In genomic region chr17:7263801-7264078, GRCh38 we compare ENCODE assay signal across 11 cellular contexts. TPM values are rescaled to one million over a fixed set of nuclear protein-coding genes. Genes with fewer than 3 reads are reported as not detected.
DNase-seq lines count a peak whose midpoint lies in the region; ATAC-seq and TF ChIP-seq lines count a peak whose summit lies in the region.
"Had no signal": no experiment of that assay in that cellular context is flagged by ENCODE, and none has a peak within 500 bp of the region (broad histone marks: within the 10 kb centered on the region; RNA-seq: fewer than 3 reads in every experiment).

No MANE protein-coding gene starts in this region.

- POLR2A ChIA-PET in naive thymus-derived CD4-positive, alpha-beta T cell (lab: Charles Lee): interaction anchor here (0.6 to 1.1 kb wide), 4 partner anchors 10 to 320 kb away, joined by 3 to 4 read pairs (median 4); partner anchors contain the start of genes ACAP1 and MPDU1

- H3K4me1 Mint-ChIP-seq in CD14-positive monocyte (peaks cover 42% of the 10 kb centered on the region), glutamatergic neuron (ENCODE audit: low read depth, unreplicated experiment) (peaks cover 5% of the 10 kb centered on the region)
- peaks cover 18 to 32% (median 27%) of the 10 kb centered on the region in 7 donors for H3K4me1 Mint-ChIP-seq in naive thymus-derived CD4-positive, alpha-beta T cell

- peaks cover 14% of the 10 kb centered on the region; the same call in 1 of the 2 replicates for H3K4me1 ChIP-seq in HUES48 (ENCODE audit: control insufficient read depth, insufficient read depth, low read length)
- peaks cover 13 to 19% of the 10 kb centered on the region in 2 donors for H3K4me1 ChIP-seq in naive thymus-derived CD4-positive, alpha-beta T cell (ENCODE audit: control insufficient read depth in 2 of 2, insufficient read depth in 2 of 2, low read length in 2 of 2)

- H3K36me3 Mint-ChIP-seq in CD14-positive monocyte (peaks cover 11 to 15% of the 10 kb centered on the region in 2 donors), glutamatergic neuron (ENCODE audit: unreplicated experiment) (peaks cover 4% of the 10 kb centered on the region)
- peaks cover 0 to 3% (median 0%) of the 10 kb centered on the region in 5 donors for H3K36me3 Mint-ChIP-seq in naive thymus-derived CD4-positive, alpha-beta T cell

- ATAC-seq in naive thymus-derived CD4-positive, alpha-beta T cell: no peak
- ATAC-seq in Right ventricle myocardium inferior (no peak), HG03108 (IDR thresholded peaks at IDR 0.05; ENCODE audit: unreplicated experiment) (no peak)

- peak overlapping the region; percentile 38; the same call in 1 of the 2 replicates for H3K9ac ChIP-seq in HUES48 (ENCODE audit: low read depth, low read length)

- intact Hi-C loops in CD14-positive monocyte (cut with micrococcal nuclease): no loop called here
- intact Hi-C loops in naive thymus-derived CD4-positive, alpha-beta T cell (cut with micrococcal nuclease): loop anchor here in 1 of 2 donors (1.0 kb wide), 1 partner anchor 25 kb away; no protein-coding TSS in a partner anchor
- intact Hi-C loops in Right ventricle myocardium inferior (cut with DNase I): no loop called here

- H3K27ac ChIP-seq in HUES48 (ENCODE audit: low read depth, low read length) (peak overlapping the region; percentile 89), coronary artery (no peak overlapping the region)
- H3K27ac ChIP-seq in naive thymus-derived CD4-positive, alpha-beta T cell (ENCODE audit: low read depth, low read length): no peak overlapping the region

- peaks cover 13% of the 10 kb centered on the region for H3K36me3 ChIP-seq in HUES48 (ENCODE audit: control insufficient read depth, insufficient read depth, low read length)
- H3K36me3 ChIP-seq in naive thymus-derived CD4-positive, alpha-beta T cell (ENCODE audit: control insufficient read depth in 2 of 3, insufficient read depth in 3 of 3, low read length in 3 of 3): peaks cover 0 to 7% (median 0%) of the 10 kb centered on the region in 3 experiments

- H3K27ac Mint-ChIP-seq in CD14-positive monocyte (no peak overlapping the region), glutamatergic neuron (ENCODE audit: unreplicated experiment) (no peak overlapping the region)
- H3K27ac Mint-ChIP-seq in naive thymus-derived CD4-positive, alpha-beta T cell: peak overlapping the region in 6 of 9 donors; percentile 7 to 84 (median 44)

- H3K27me3 ChIP-seq in HUES48 (ENCODE audit: control insufficient read depth, insufficient read depth, low read length): no peaks in the 10 kb centered on the region
- no peaks in the 10 kb centered on the region for H3K27me3 ChIP-seq in naive thymus-derived CD4-positive, alpha-beta T cell (ENCODE audit: control insufficient read depth in 2 of 2, insufficient read depth in 2 of 2, low read length in 2 of 2)

- TF ChIP-seq CTCF in CD14-positive monocyte (IDR thresholded peaks at IDR 0.05) (no peak), coronary artery (IDR thresholded peaks at IDR 0.05) (no peak), glutamatergic neuron (IDR thresholded peaks at IDR 0.05; ENCODE audit: partially characterized antibody, unreplicated experiment) (no peak)

- H3K27me3 Mint-ChIP-seq in CD14-positive monocyte (ENCODE audit: low read depth in 3 of 3): peaks cover 44 to 81% (median 72%) of the 10 kb centered on the region in 3 donors
- H3K27me3 Mint-ChIP-seq in naive thymus-derived CD4-positive, alpha-beta T cell: peaks cover 0 to 36% (median 15%) of the 10 kb centered on the region in 5 donors
- peaks cover 19% of the 10 kb centered on the region for H3K27me3 Mint-ChIP-seq in glutamatergic neuron (ENCODE audit: unreplicated experiment)

- CTCF ChIA-PET in naive thymus-derived CD4-positive, alpha-beta T cell (lab: Charles Lee): interaction anchor here (0.6 kb wide), 1 partner anchor 11 kb away, joined by 3 read pairs; no protein-coding TSS in a partner anchor

- H3K9me3 ChIP-seq in HUES48 (ENCODE audit: control insufficient read depth, insufficient read depth, low read length): no peaks in the 10 kb centered on the region
- H3K9me3 ChIP-seq in naive thymus-derived CD4-positive, alpha-beta T cell (ENCODE audit: control insufficient read depth in 2 of 3, low read length in 3 of 3): no peaks in the 10 kb centered on the region
- H3K9me3 ChIP-seq: tibial nerve had no signal

- DNase-seq in CD14-positive monocyte (ENCODE audit: low spot score) (no peak), coronary artery (ENCODE audit: low spot score) (no peak), glutamatergic neuron (no peak), Right ventricle myocardium inferior (ENCODE audit: missing footprints) (no peak)
- DNase-seq in naive thymus-derived CD4-positive, alpha-beta T cell: no peak
- no peak for DNase-seq in stimulated activated naive CD4-positive, alpha-beta T cell treated with Interleukin-2 at 50 U/mL for 16 hours (lab: John Stamatoyannopoulos, UW)
- DNase-seq: stimulated activated CD4-positive, alpha-beta T cell treated with anti-CD3 and anti-CD28 coated beads, Interleukin-4, amount 100 ng/mL, for 24 hours had no signal

- peak overlapping the region; percentile 91 for H3K4me3 ChIP-seq in HUES48 (ENCODE audit: low read depth, low read length)
- peak overlapping the region; percentile 69 for H3K4me3 ChIP-seq in coronary artery
- H3K4me3 ChIP-seq in naive thymus-derived CD4-positive, alpha-beta T cell (ENCODE audit: low read length): no peak overlapping the region

- peaks cover 0 to 12% (median 9%) of the 10 kb centered on the region in 7 donors for H3K9me3 Mint-ChIP-seq in CD14-positive monocyte
- peaks cover 0 to 2% (median 0%) of the 10 kb centered on the region in 11 donors for H3K9me3 Mint-ChIP-seq in naive thymus-derived CD4-positive, alpha-beta T cell
- H3K9me3 Mint-ChIP-seq in glutamatergic neuron (ENCODE audit: unreplicated experiment): peaks cover 3% of the 10 kb centered on the region

- H3K4me3 Mint-ChIP-seq in CD14-positive monocyte (peak overlapping the region; percentile 73 to 97), glutamatergic neuron (ENCODE audit: unreplicated experiment) (no peak overlapping the region)
- H3K4me3 Mint-ChIP-seq in naive thymus-derived CD4-positive, alpha-beta T cell: peak overlapping the region; percentile 69 to 90 (median 84)

RNA-seq across cellular contexts. Expression of gene CLDN7, which starts 1.5 kb away (rescaled TPM):
- 1 to 10 TPM in 1 of 2 donors, under 1 TPM in 1; 0.49 to 2.1 TPM for polyA plus RNA-seq in CD14-positive monocyte
- 1 to 10 TPM in 2 of 5 experiments, under 1 TPM in 3; 0.29 to 3.8 (median 0.81) TPM for total RNA-seq in naive thymus-derived CD4-positive, alpha-beta T cell
- polyA plus RNA-seq in naive thymus-derived CD4-positive, alpha-beta T cell: 1 to 10 TPM; 1.7 to 2.9 TPM
- total RNA-seq in glutamatergic neuron (ENCODE audit: unreplicated experiment) (0.44 TPM), Right ventricle myocardium inferior (1.2 TPM)
- total RNA-seq: myocyte had no signal

RNA-seq across cellular contexts. Expression of gene ELP5, which starts 11.7 kb away (rescaled TPM):
- 10 to 100 TPM; 44.1 to 49.5 TPM for polyA plus RNA-seq in CD14-positive monocyte
- 10 to 100 TPM; 26.9 to 49.1 (median 32.9) TPM for total RNA-seq in naive thymus-derived CD4-positive, alpha-beta T cell
- 10 to 100 TPM; 60.4 to 89.9 TPM for polyA plus RNA-seq in naive thymus-derived CD4-positive, alpha-beta T cell
- 34.1 TPM for total RNA-seq in glutamatergic neuron (ENCODE audit: unreplicated experiment)
- 72.7 TPM for total RNA-seq in Right ventricle myocardium inferior

RNA-seq across cellular contexts. Expression of gene CTDNEP1, which starts 12.2 kb away (rescaled TPM):
- 10 to 100 TPM; 29.5 to 38.3 TPM for polyA plus RNA-seq in CD14-positive monocyte
- total RNA-seq in naive thymus-derived CD4-positive, alpha-beta T cell: 100 to 1,000 TPM in 4 of 5 experiments, 10 to 100 TPM in 1; 96.8 to 173 (median 133) TPM
- polyA plus RNA-seq in naive thymus-derived CD4-positive, alpha-beta T cell: 10 to 100 TPM; 38.3 to 45.4 TPM
- total RNA-seq in glutamatergic neuron (ENCODE audit: unreplicated experiment) (185 TPM), Right ventricle myocardium inferior (114 TPM)

RNA-seq across cellular contexts. Expression of gene SLC2A4, which starts 17.8 kb away (rescaled TPM):
- not detected for polyA plus RNA-seq in CD14-positive monocyte
- not detected for total RNA-seq in naive thymus-derived CD4-positive, alpha-beta T cell
- polyA plus RNA-seq in naive thymus-derived CD4-positive, alpha-beta T cell: not detected
- total RNA-seq in glutamatergic neuron (ENCODE audit: unreplicated experiment): 0.42 TPM
- 119 TPM for total RNA-seq in Right ventricle myocardium inferior

RNA-seq across cellular contexts. Expression of gene GABARAP, which starts 21.5 kb away (rescaled TPM):
- 1,000 to 10,000 TPM; 2,814 to 2,937 TPM for polyA plus RNA-seq in CD14-positive monocyte
- 100 to 1,000 TPM; 214 to 427 (median 286) TPM for total RNA-seq in naive thymus-derived CD4-positive, alpha-beta T cell
- 100 to 1,000 TPM; 656 to 950 TPM for polyA plus RNA-seq in naive thymus-derived CD4-positive, alpha-beta T cell
- 908 TPM for total RNA-seq in glutamatergic neuron (ENCODE audit: unreplicated experiment)
- total RNA-seq in Right ventricle myocardium inferior: 444 TPM

Comparison
In these comparisons a context has a peak if more than half of its experiments do, and no peak if none do; other contexts are left out.
1. H3K27ac Mint-ChIP-seq: peak in naive thymus-derived CD4-positive, alpha-beta T cell (6 of 9); none in CD14-positive monocyte (0 of 7) and glutamatergic neuron (single experiment).